Comparison of ENCODE assay signal across 16 cellular contexts in genomic region chr9:19331877-19332276, GRCh38. TPM values are rescaled to one million over a fixed set of nuclear protein-coding genes. Genes with fewer than 3 reads are reported as not detected.
A peak's percentile ranks its signal among the peaks of the same experiment; 100 is the strongest.
DNase-seq lines count a peak whose midpoint lies in the region; TF ChIP-seq lines count a peak whose summit lies in the region.
"Had no signal": no experiment of that assay in that cellular context is flagged by ENCODE, and none has a peak within 500 bp of the region (broad histone marks: within the 10 kb centered on the region; RNA-seq: fewer than 3 reads in every experiment).

No MANE protein-coding gene starts in this region.

- H3K36me3 ChIP-seq in urinary bladder (ENCODE audit: insufficient read depth), result peaks cover 8% of the 10 kb centered on the region

- 83% methylated on average over 2 of the region's 2 CpGs for WGBS in urinary bladder

- 0 out of 2 replicates have a peak, but pooled peaks have one; percentile 0 for TF ChIP-seq CTCF in LNCaP clone FGC (IDR thresholded peaks at IDR 0.05; ENCODE audit: control insufficient read depth, extremely low read depth, insufficient read depth)
- no peak for TF ChIP-seq CTCF in fibroblast of mammary gland (conservative IDR thresholded peaks at IDR 0.05; ENCODE audit: control insufficient read depth, insufficient read depth, low read depth, low read length)

- DNase-seq in NCI-H510A treated with DMSO at 0.1 percent for 48 hours (lab: John Stamatoyannopoulos, UW), result peak; percentile 3
- no peak for DNase-seq in NCI-H510A (lab: John Stamatoyannopoulos, UW)
- peak; percentile 74 for DNase-seq in LNCaP clone FGC (ENCODE audit: low read depth)
- peak; percentile 1 for DNase-seq in fibroblast of mammary gland (ENCODE audit: low read depth)
- no peak for DNase-seq in NCI-H2081 (lab: John Stamatoyannopoulos, UW)
- no peak for DNase-seq in MV-4-11 (lab: John Stamatoyannopoulos, UW)
- DNase-seq in ACHN, result no peak
- DNase-seq: Calu3; CD8-positive, alpha-beta T cell; DMS79 treated with DMSO at 0.1 percent for 48 hours; H9 had no signal

- no peak overlapping the region for H3K4me3 ChIP-seq in LNCaP clone FGC (ENCODE audit: low read depth, low read length)
- no peak overlapping the region for H3K4me3 ChIP-seq in fibroblast of mammary gland (ENCODE audit: control insufficient read depth, low read depth, low read length)
- H3K4me3 ChIP-seq in urinary bladder (ENCODE audit: low read depth, low read length), result no peak overlapping the region
- H3K4me3 ChIP-seq: A549; BLaER1 treated with 17β-estradiol and CSF1 and Interleukin-3, amounts not matched to agents 10 nM and 100 nM; GM12878 had no signal

- H3K27ac ChIP-seq in urinary bladder (ENCODE audit: low read depth), result peak overlapping the region; percentile 23
- H3K27ac ChIP-seq: 22Rv1; A549; BLaER1 treated with 17β-estradiol and CSF1 and Interleukin-3, amounts not matched to agents 10 nM and 100 nM had no signal

- H3K4me1 ChIP-seq in urinary bladder (ENCODE audit: insufficient read depth), result no peaks in the 10 kb centered on the region
- H3K4me1 ChIP-seq: A549; BLaER1 treated with 17β-estradiol and CSF1 and Interleukin-3, amounts not matched to agents 10 nM and 100 nM had no signal

- in situ Hi-C loops in ACHN (cut with HindIII; ENCODE audit: low pct_ligation_motif_present, low pct_unique_long_range_greater_than_20kb, low sequenced_read_pairs), result no loop called here

RNA-seq across cellular contexts. Expression of gene RPS6, which starts 48.2 kb away (rescaled TPM):
- total RNA-seq in urinary bladder, result 2,118 TPM
- 2,277 TPM for polyA plus RNA-seq in urinary bladder

Comparison
In these comparisons a context has a peak if more than half of its experiments do, and no peak if none do; other contexts are left out.
1. DNase-seq: peak in NCI-H510A treated with DMSO at 0.1 percent for 48 hours (single experiment), LNCaP clone FGC (single experiment) and fibroblast of mammary gland (single experiment); none in NCI-H510A (single experiment), NCI-H2081 (0 of 2), MV-4-11 (single experiment) and ACHN (single experiment).